In genomic region chr7:28626629-28627262, GRCh38 we compare ENCODE assay signal across 9 cellular contexts.
DNase-seq lines count a peak whose midpoint lies in the region; ATAC-seq and TF ChIP-seq lines count a peak whose summit lies in the region.
"Had no signal": no experiment of that assay in that cellular context is flagged by ENCODE, and none has a peak within 500 bp of the region (broad histone marks: within the 10 kb centered on the region; RNA-seq: fewer than 3 reads in every experiment).

No MANE protein-coding gene starts in this region.

- intact Hi-C loops in activated CD4-positive, alpha-beta T cell treated with anti-CD3 and anti-CD28 coated beads, Interleukin-2, amount 10 ng/mL, durations not matched to agents 24 days and 14 days (cut with micrococcal nuclease) = loop anchor here (2.0 kb wide), 1 partner anchor 238 kb away; no protein-coding TSS in a partner anchor

- H3K27ac Mint-ChIP-seq in activated CD4-positive, alpha-beta T cell treated with anti-CD3 and anti-CD28 coated beads, Interleukin-2, amount 10 ng/mL, durations not matched to agents 24 days and 14 days = no peak overlapping the region
- H3K27ac Mint-ChIP-seq in activated T-helper 17 cell treated with anti-CD3 and anti-CD28 coated beads, Interleukin-2, amount 50 U/mL, for 72 hours = no peak overlapping the region

- H3K27me3 ChIP-seq in ACC112 (ENCODE audit: insufficient read depth, low read length) (no peaks in the 10 kb centered on the region), Loucy (ENCODE audit: insufficient read depth, low read length, poor library complexity, severe bottlenecking) (no peaks in the 10 kb centered on the region), right atrium auricular region (no peaks in the 10 kb centered on the region)

- H3K9me2 ChIP-seq in Loucy (replicated peaks; ENCODE audit: low read depth, low read length) = no peaks in the 10 kb centered on the region

- DNase-seq in GM03348 (ENCODE audit: low spot score) (peak; percentile 39), right atrium auricular region (ENCODE audit: low spot score) (no peak)
- DNase-seq in activated CD4-positive, alpha-beta T cell treated with anti-CD3 and anti-CD28 coated beads, Interleukin-2, amount 10 ng/mL, durations not matched to agents 24 days and 14 days = peak; percentile 61
- DNase-seq in stimulated activated CD4-positive, alpha-beta T cell treated with anti-CD3 and anti-CD28 coated beads, Interleukin-2, amount 100 ng/mL, for 48 hours = peak; percentile 9 to 16

- H3K9ac ChIP-seq in Loucy (ENCODE audit: low read depth, low read length, poor library complexity, severe bottlenecking) = peak overlapping the region; percentile 8

- no peak overlapping the region for H3K4me3 Mint-ChIP-seq in activated CD4-positive, alpha-beta T cell treated with anti-CD3 and anti-CD28 coated beads, Interleukin-2, amount 10 ng/mL, durations not matched to agents 24 days and 14 days
- H3K4me3 Mint-ChIP-seq in activated T-helper 17 cell treated with anti-CD3 and anti-CD28 coated beads, Interleukin-2, amount 50 U/mL, for 72 hours = no peak overlapping the region

- TF ChIP-seq CTCF in Loucy (conservative IDR thresholded peaks at IDR 0.05; ENCODE audit: low read length) (peak; percentile 87), right atrium auricular region (IDR thresholded peaks at IDR 0.05) (peak; percentile 59 to 87)

- H3K4me3 ChIP-seq in ACC112 (ENCODE audit: low read depth, low read length) (no peak overlapping the region), Loucy (ENCODE audit: low read length, poor library complexity, severe bottlenecking) (no peak overlapping the region), right atrium auricular region (no peak overlapping the region)

- peak overlapping the region; percentile 37 for H3K4me2 ChIP-seq in Loucy (ENCODE audit: low read depth, low read length, poor library complexity, severe bottlenecking)

- H3K36me3 Mint-ChIP-seq in activated CD4-positive, alpha-beta T cell treated with anti-CD3 and anti-CD28 coated beads, Interleukin-2, amount 10 ng/mL, durations not matched to agents 24 days and 14 days (ENCODE audit: low read depth) = no peaks in the 10 kb centered on the region
- H3K36me3 Mint-ChIP-seq in activated T-helper 17 cell treated with anti-CD3 and anti-CD28 coated beads, Interleukin-2, amount 50 U/mL, for 72 hours (ENCODE audit: low read depth) = no peaks in the 10 kb centered on the region

- H3K79me2 ChIP-seq in ACC112 (ENCODE audit: control insufficient read depth, insufficient read depth, low read length, unreplicated experiment) (no peaks in the 10 kb centered on the region), Loucy (ENCODE audit: insufficient read depth, low read length) (no peaks in the 10 kb centered on the region)

- H3K27me3 Mint-ChIP-seq in activated CD4-positive, alpha-beta T cell treated with anti-CD3 and anti-CD28 coated beads, Interleukin-2, amount 10 ng/mL, durations not matched to agents 24 days and 14 days = no peaks in the 10 kb centered on the region
- peaks cover 2% of the 10 kb centered on the region for H3K27me3 Mint-ChIP-seq in activated T-helper 17 cell treated with anti-CD3 and anti-CD28 coated beads, Interleukin-2, amount 50 U/mL, for 72 hours

- no peaks in the 10 kb centered on the region for H3K4me1 Mint-ChIP-seq in activated CD4-positive, alpha-beta T cell treated with anti-CD3 and anti-CD28 coated beads, Interleukin-2, amount 10 ng/mL, durations not matched to agents 24 days and 14 days
- no peaks in the 10 kb centered on the region for H3K4me1 Mint-ChIP-seq in activated T-helper 17 cell treated with anti-CD3 and anti-CD28 coated beads, Interleukin-2, amount 50 U/mL, for 72 hours

- no peaks in the 10 kb centered on the region for H3K36me3 ChIP-seq in ACC112 (ENCODE audit: insufficient read depth, low read length)
- H3K36me3 ChIP-seq in Loucy (ENCODE audit: insufficient read depth, low read length) = no peaks in the 10 kb centered on the region
- H3K36me3 ChIP-seq in right atrium auricular region = no peaks in the 10 kb centered on the region

- H3F3A ChIP-seq in Loucy (ENCODE audit: low read depth) = no peaks in the 10 kb centered on the region

- H3K4me1 ChIP-seq in ACC112 (ENCODE audit: control insufficient read depth, insufficient read depth, low read length, unreplicated experiment) (peaks cover 34% of the 10 kb centered on the region), Loucy (ENCODE audit: insufficient read depth, low read length, poor library complexity, severe bottlenecking) (peaks cover 3% of the 10 kb centered on the region), right atrium auricular region (peaks cover 0 to 32% of the 10 kb centered on the region in 2 donors)

- no peaks in the 10 kb centered on the region for H3K9me3 ChIP-seq in Loucy (ENCODE audit: insufficient read depth, low read depth, low read length)
- no peaks in the 10 kb centered on the region for H3K9me3 ChIP-seq in right atrium auricular region

- H3K9me3 Mint-ChIP-seq in activated CD4-positive, alpha-beta T cell treated with anti-CD3 and anti-CD28 coated beads, Interleukin-2, amount 10 ng/mL, durations not matched to agents 24 days and 14 days = no peaks in the 10 kb centered on the region
- no peaks in the 10 kb centered on the region for H3K9me3 Mint-ChIP-seq in activated T-helper 17 cell treated with anti-CD3 and anti-CD28 coated beads, Interleukin-2, amount 50 U/mL, for 72 hours

- no peaks in the 10 kb centered on the region for H4K20me1 ChIP-seq in Loucy (ENCODE audit: insufficient read depth, low read length, poor library complexity, severe bottlenecking)

- H3K27ac ChIP-seq in ACC112 (ENCODE audit: low read depth, low read length) = no peak overlapping the region; the same call in 1 of the 2 replicates
- H3K27ac ChIP-seq in right atrium auricular region = peak overlapping the region in 1 of 2 donors; percentile 47
- H3K27ac ChIP-seq: epithelial cell of prostate had no signal

- H2AFZ ChIP-seq in ACC112 (ENCODE audit: low read length, unreplicated experiment) = peak overlapping the region; percentile 37
- peak overlapping the region; percentile 91 for H2AFZ ChIP-seq in Loucy (ENCODE audit: low read length)

- ATAC-seq in HG03469 (IDR thresholded peaks at IDR 0.05; ENCODE audit: unreplicated experiment) = no peak
- ATAC-seq in activated T-helper 17 cell treated with anti-CD3 and anti-CD28 coated beads, Interleukin-2, amount 50 U/mL, for 72 hours (replicated peaks) = no peak
